In genomic region chr4:82900016-82900334, GRCh38 we compare ENCODE assay signal across 7 cellular contexts. TPM values are rescaled to one million over a fixed set of nuclear protein-coding genes. Genes with fewer than 3 reads are reported as not detected.
DNase-seq lines count a peak whose midpoint lies in the region; ATAC-seq, FAIRE-seq and TF ChIP-seq lines count a peak whose summit lies in the region.

No MANE protein-coding gene starts in this region.

- peaks cover 20 to 78% of the 10 kb centered on the region in 2 experiments for H3K79me2 ChIP-seq in H1 (ENCODE audit: control insufficient read depth in 1 of 2, insufficient read depth in 2 of 2, low read length in 2 of 2)
- peaks cover 65% of the 10 kb centered on the region for H3K79me2 ChIP-seq in osteoblast (ENCODE audit: insufficient read depth, low read length)

- no peaks in the 10 kb centered on the region for H3K79me1 ChIP-seq in H1 (ENCODE audit: low read depth, low read length)

- no peak overlapping the region for H3K23ac ChIP-seq in H1 (ENCODE audit: insufficient read length)

- H3K56ac ChIP-seq in H1 (replicated peaks; ENCODE audit: insufficient read length, low read depth, low read length), result no peak overlapping the region

- TF ChIP-seq EP300 in H1 (IDR thresholded peaks at IDR 0.05; ENCODE audit: borderline replicate concordance in 1 of 2, low read depth in 2 of 2, low read length in 2 of 2), result no peak

- WGBS in H1 (ENCODE audit: extremely low coverage in 1 of 2, insufficient coverage in 1 of 2, insufficient read length in 1 of 2, insufficient replicate concordance in 2 of 2, low coverage in 1 of 2, low lambda C conversion rate in 2 of 2, missing lambda C conversion rate in 1 of 2), 2 experiments, result 1% methylated on average over 10 of the region's 10 CpGs; no CpG with 5 or more reads in 1 of the 2 experiments

- H3K4ac ChIP-seq in H1 (replicated peaks; ENCODE audit: insufficient read length, low read depth, low read length), result peak overlapping the region; percentile 40

- H4K5ac ChIP-seq in H1 (ENCODE audit: insufficient read length, low read depth, low read length), result peak overlapping the region; percentile 25

- H3K23me2 ChIP-seq in H1 (ENCODE audit: low read depth, low read length), result peaks cover 10% of the 10 kb centered on the region

- TF ChIP-seq CTCF in H1 (IDR thresholded peaks at IDR 0.05; ENCODE audit: control extremely low read depth in 1 of 3, insufficient read depth in 1 of 3, low read depth in 1 of 3, low read length in 3 of 3) (no peak), osteoblast (IDR thresholded peaks at IDR 0.05; ENCODE audit: extremely low read depth, low read depth, low read length) (no peak)

- TF ChIP-seq RAD21 in H1 (IDR thresholded peaks at IDR 0.05 in 1 of 2, conservative IDR thresholded peaks at IDR 0.05 in 1 of 2; ENCODE audit: low read depth in 2 of 2, low read length in 2 of 2), result no peak

- peak overlapping the region; percentile 81 to 97 (median 89) for H3K4me3 ChIP-seq in H1 (ENCODE audit: extremely low read depth in 1 of 4, insufficient read depth in 2 of 4, low read depth in 3 of 4, low read length in 4 of 4)
- H3K4me3 ChIP-seq in osteoblast (ENCODE audit: insufficient read depth, low read length), result peak overlapping the region; percentile 83

- DNase-seq in NCI-H774 (lab: John Stamatoyannopoulos, UW), result peak; percentile 12
- no peak for DNase-seq in H1 (ENCODE audit: low read depth in 1 of 2, low spot score in 2 of 2)
- DNase-seq in osteoblast (ENCODE audit: insufficient read length, low spot score, missing footprints), result no peak
- no peak for DNase-seq in cerebellar nuclear complex (lab: John Stamatoyannopoulos, UW)
- DNase-seq in pons (ENCODE audit: low spot score), result no peak

- H4K20me1 ChIP-seq in H1 (replicated peaks in 1 of 2; ENCODE audit: control insufficient read depth in 1 of 2, insufficient read depth in 2 of 2, low read length in 2 of 2) (peaks cover 3 to 8% of the 10 kb centered on the region in 2 experiments), osteoblast (ENCODE audit: insufficient read depth, low read length) (peaks cover 10% of the 10 kb centered on the region)

- CTCF ChIA-PET in H1 (lab: Charles Lee; ENCODE audit: partially characterized antibody), result interaction anchor here (1.0 to 1.2 kb wide), 2 partner anchors 8 to 48 kb away, joined by 3 to 4 read pairs; no protein-coding TSS in a partner anchor

- H2AFZ ChIP-seq in H1 (ENCODE audit: low read length) (peak overlapping the region; percentile 45), osteoblast (ENCODE audit: low read length) (peak overlapping the region; percentile 52)

- no peak for FAIRE-seq in H1 (lab: Jason Lieb, UNC)

- H3K9me3 ChIP-seq in H1 (ENCODE audit: insufficient read depth in 2 of 2, low read depth in 1 of 2, low read length in 1 of 2), result no peaks in the 10 kb centered on the region
- no peaks in the 10 kb centered on the region for H3K9me3 ChIP-seq in osteoblast (ENCODE audit: low read depth, low read length)

- peak overlapping the region; percentile 42 for H4K91ac ChIP-seq in H1 (replicated peaks; ENCODE audit: insufficient read length, low read length)

- no peak overlapping the region for H3K14ac ChIP-seq in H1 (ENCODE audit: insufficient read length)

- peak overlapping the region; percentile 85; the same call in 1 of the 2 replicates for H2BK12ac ChIP-seq in H1 (ENCODE audit: low read depth, low read length)

- H4K8ac ChIP-seq in H1 (ENCODE audit: extremely low read depth, insufficient read depth, low read length), result peak overlapping the region; percentile 91; the same call in 1 of the 2 replicates

- H2AK5ac ChIP-seq in H1 (ENCODE audit: low read depth, low read length), result peak overlapping the region; percentile 0; the same call in 1 of the 2 replicates

- H2BK15ac ChIP-seq in H1 (ENCODE audit: low read length), result no peak overlapping the region

- POLR2A ChIA-PET in H1 (lab: Charles Lee; ENCODE audit: partially characterized antibody), result interaction anchor here (1.0 to 6.8 kb wide), 20 partner anchors 11 to 555 kb away, joined by 3 to 86 read pairs (median 5); partner anchors contain the start of genes COPS4, HELQ, LIN54 and SEC31A

- H2BK120ac ChIP-seq in H1 (replicated peaks; ENCODE audit: low read depth, low read length), result no peak overlapping the region

- H3K4me1 ChIP-seq in H1 (replicated peaks in 1 of 4; ENCODE audit: control insufficient read depth in 3 of 4, insufficient read depth in 4 of 4, low read length in 3 of 4), result peaks cover 0 to 2% (median 0%) of the 10 kb centered on the region in 4 experiments; a peak in 1 of 7 replicates
- H3K4me1 ChIP-seq in osteoblast (ENCODE audit: insufficient read depth, low read length), result peaks cover 21% of the 10 kb centered on the region

- H3K27me3 ChIP-seq in H1 (replicated peaks in 1 of 4; ENCODE audit: control insufficient read depth in 3 of 4, extremely low read depth in 1 of 4, insufficient read depth in 3 of 4, low read length in 3 of 4) (no peaks in the 10 kb centered on the region), osteoblast (ENCODE audit: insufficient read depth, low read length) (no peaks in the 10 kb centered on the region)

- H3K4me2 ChIP-seq in H1 (ENCODE audit: insufficient read depth in 1 of 2, low read depth in 2 of 2, low read length in 2 of 2) (peak overlapping the region; percentile 75 to 84), osteoblast (ENCODE audit: insufficient read depth, low read length) (peak overlapping the region; percentile 95)

- TF ChIP-seq POLR2A in GM18505 (IDR thresholded peaks at IDR 0.05; ENCODE audit: borderline replicate concordance, extremely low read depth, insufficient read depth, insufficient read length), result no peak
- no peak for TF ChIP-seq POLR2A in H1 (IDR thresholded peaks at IDR 0.05; ENCODE audit: control extremely low read depth in 1 of 2, low read depth in 2 of 2, low read length in 2 of 2)

- H3K36me3 ChIP-seq in H1 (ENCODE audit: control insufficient read depth in 2 of 4, insufficient read depth in 4 of 4, low read length in 3 of 4) (peaks cover under 1 to 45% (median 13%) of the 10 kb centered on the region in 4 experiments; a peak in 7 of 8 replicates), osteoblast (ENCODE audit: insufficient read depth, low read length) (peaks cover 23% of the 10 kb centered on the region)

- peak overlapping the region; percentile 80 for H3K27ac ChIP-seq in H1 (ENCODE audit: low read depth, low read length)
- peak overlapping the region; percentile 100 for H3K27ac ChIP-seq in osteoblast (ENCODE audit: low read depth, low read length)

- peak overlapping the region; percentile 55 for H3K18ac ChIP-seq in H1 (ENCODE audit: extremely low read depth, low read length)

- H2BK20ac ChIP-seq in H1 (ENCODE audit: low read length), result no peak overlapping the region

- peak overlapping the region; percentile 78 for H2BK5ac ChIP-seq in H1 (ENCODE audit: low read depth, low read length)

- peak; percentile 11 for ATAC-seq in GM18505 (IDR thresholded peaks at IDR 0.05; ENCODE audit: unreplicated experiment)
- ATAC-seq in HG02588 (IDR thresholded peaks at IDR 0.05; ENCODE audit: unreplicated experiment), result peak; percentile 1

- H3K9ac ChIP-seq in H1 (replicated peaks in 1 of 4; ENCODE audit: extremely low read depth in 1 of 4, low read depth in 3 of 4, low read length in 3 of 4), result peak overlapping the region in 3 of 4 experiments; percentile 80 to 99 (median 84); a peak in 6 of 7 replicates

TF ChIP-seq in H1, 55 proteins besides CTCF, POLR2A, EP300 and RAD21:
- peak; percentile 60; the same call in 1 of the 2 replicates for TF ChIP-seq CHD1 (IDR thresholded peaks at IDR 0.05; ENCODE audit: low read depth, low read length)
- TF ChIP-seq, protein P1, sequence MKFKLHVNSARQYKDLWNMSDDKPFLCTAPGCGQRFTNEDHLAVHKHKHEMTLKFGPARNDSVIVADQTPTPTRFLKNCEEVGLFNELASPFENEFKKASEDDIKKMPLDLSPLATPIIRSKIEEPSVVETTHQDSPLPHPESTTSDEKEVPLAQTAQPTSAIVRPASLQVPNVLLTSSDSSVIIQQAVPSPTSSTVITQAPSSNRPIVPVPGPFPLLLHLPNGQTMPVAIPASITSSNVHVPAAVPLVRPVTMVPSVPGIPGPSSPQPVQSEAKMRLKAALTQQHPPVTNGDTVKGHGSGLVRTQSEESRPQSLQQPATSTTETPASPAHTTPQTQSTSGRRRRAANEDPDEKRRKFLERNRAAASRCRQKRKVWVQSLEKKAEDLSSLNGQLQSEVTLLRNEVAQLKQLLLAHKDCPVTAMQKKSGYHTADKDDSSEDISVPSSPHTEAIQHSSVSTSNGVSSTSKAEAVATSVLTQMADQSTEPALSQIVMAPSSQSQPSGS (IDR thresholded peaks at IDR 0.05; ENCODE audit: low read length), result no peak
- TF ChIP-seq E2F6 (IDR thresholded peaks at IDR 0.05), result no peak

RNA-seq across cellular contexts. Expression of gene THAP9, which starts 0.6 kb away (rescaled TPM):
- total RNA-seq in H1 (2021; fragmentation: NEBNext Ultra II Directional; extraction: Animal tissue kit (Norgen Biotek cat#: 25700)), result 13.2 and 17.0 TPM in 2 replicates
- 4.0 and 6.1 TPM in 2 replicates for polyA plus RNA-seq in H1 (2011; rRNA removed)
- polyA plus RNA-seq in H1 (2011; cell fraction: cytosol; rRNA removed), result 10.5 TPM
- polyA plus RNA-seq in H1 (2011; cell fraction: nucleus; rRNA removed), result 11.2 TPM
- 6.5 to 11.1 TPM (median 8.3 TPM) in 4 replicates for polyA plus RNA-seq in H1 (2012, experiment 1 of 2)
- polyA plus RNA-seq in H1 (2012, experiment 2 of 2), result 0.97 TPM
- polyA plus RNA-seq in H1 (2013, experiment 1 of 2), result 8.6 TPM
- polyA plus RNA-seq in H1 (2013, experiment 2 of 2), result 7.4 TPM
- polyA minus RNA-seq in H1 (2011; rRNA and poly(A)+ RNA removed), result 15.7 and 22.5 TPM in 2 replicates
- 15.5 TPM for polyA minus RNA-seq in H1 (2011; cell fraction: cytosol; rRNA and poly(A)+ RNA removed)
- polyA minus RNA-seq in H1 (2011; cell fraction: nucleus; rRNA and poly(A)+ RNA removed), result 33.3 TPM
- total RNA-seq in osteoblast, result 3.2 and 3.3 TPM in 2 replicates

RNA-seq across cellular contexts. Expression of gene SEC31A, which starts 9.0 kb away (rescaled TPM):
- 122 and 125 TPM in 2 replicates for total RNA-seq in H1 (2021; fragmentation: NEBNext Ultra II Directional; extraction: Animal tissue kit (Norgen Biotek cat#: 25700))
- 72.8 and 112 TPM in 2 replicates for polyA plus RNA-seq in H1 (2011; rRNA removed)
- polyA plus RNA-seq in H1 (2011; cell fraction: cytosol; rRNA removed), result 89.1 TPM
- polyA plus RNA-seq in H1 (2011; cell fraction: nucleus; rRNA removed), result 77.4 TPM
- polyA plus RNA-seq in H1 (2012, experiment 1 of 2), result 72.8 to 103 TPM (median 90.2 TPM) in 4 replicates
- polyA plus RNA-seq in H1 (2012, experiment 2 of 2), result 9.6 TPM
- 91.5 TPM for polyA plus RNA-seq in H1 (2013, experiment 1 of 2)
- polyA plus RNA-seq in H1 (2013, experiment 2 of 2), result 91.6 TPM
- polyA minus RNA-seq in H1 (2011; rRNA and poly(A)+ RNA removed), result 158 and 186 TPM in 2 replicates
- polyA minus RNA-seq in H1 (2011; cell fraction: cytosol; rRNA and poly(A)+ RNA removed), result 78.9 TPM
- polyA minus RNA-seq in H1 (2011; cell fraction: nucleus; rRNA and poly(A)+ RNA removed), result 153 TPM
- 487 and 513 TPM in 2 replicates for total RNA-seq in osteoblast
